Comparison of ENCODE assay signal across 26 cellular contexts in the genomic region with DNA sequence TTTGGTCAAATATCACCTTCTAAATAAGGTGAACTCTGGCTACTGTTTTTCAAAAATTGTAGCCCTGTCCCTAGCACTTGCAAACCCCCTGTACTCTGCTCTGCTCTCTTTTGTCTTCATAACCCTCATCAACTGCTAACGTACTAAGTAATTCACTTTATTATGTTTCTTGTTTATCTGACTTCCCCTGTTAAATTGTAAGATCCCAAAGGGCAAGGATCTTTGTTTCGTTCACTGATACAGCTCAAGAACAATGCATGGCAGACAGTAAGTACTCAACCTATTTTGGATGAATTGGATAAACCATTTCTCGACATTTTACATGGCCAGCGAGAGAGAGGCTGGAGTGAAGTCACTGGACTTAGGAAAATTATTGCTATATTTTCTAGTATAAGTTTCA.
"Had no signal": no experiment of that assay in that cellular context is flagged by ENCODE, and none has a peak within 500 bp of the region (broad histone marks: within the 10 kb centered on the region; RNA-seq: fewer than 3 reads in every experiment).

No MANE protein-coding gene starts in this region.

- H3K27me3 Mint-ChIP-seq: dendritic cell treated with granulocyte-macrophage colony-stimulating factor and Interleukin-4, amounts not matched to agents 40 ng/mL and 50 ng/mL, for 4 days; naive B cell had no signal

- H3K4me3 ChIP-seq: body of pancreas, cardiac muscle cell, lung, tibial artery had no signal

- ATAC-seq: activated CD8-positive, alpha-beta memory T cell treated with anti-CD3 and anti-CD28 coated beads, Interleukin-2, amount 10 ng/mL, durations not matched to agents 7 days and 5 days; activated CD8-positive, alpha-beta T cell treated with anti-CD3 and anti-CD28 coated beads for 36 hours; activated naive CD8-positive, alpha-beta T cell treated with anti-CD3 and anti-CD28 coated beads, Interleukin-2, amount 50 U/mL, for 24 hours; T-cell had no signal

- H3K27ac Mint-ChIP-seq: activated CD4-positive, alpha-beta T cell treated with anti-CD3 and anti-CD28 coated beads, Interleukin-2, amount 10 ng/mL, durations not matched to agents 7 days and 5 days; activated CD8-positive, alpha-beta memory T cell treated with anti-CD3 and anti-CD28 coated beads, Interleukin-2, amount 10 ng/mL, durations not matched to agents 7 days and 5 days; activated CD8-positive, alpha-beta T cell treated with anti-CD3 and anti-CD28 coated beads for 36 hours; activated naive CD4-positive, alpha-beta T cell treated with anti-CD3 and anti-CD28 coated beads, Interleukin-2, amount 10 ng/mL, durations not matched to agents 7 days and 5 days; activated naive CD8-positive, alpha-beta T cell treated with anti-CD3 and anti-CD28 coated beads, Interleukin-2, amount 50 U/mL, for 24 hours; dendritic cell treated with granulocyte-macrophage colony-stimulating factor and Interleukin-4, amounts not matched to agents 40 ng/mL and 50 ng/mL, for 4 days; naive B cell; T-cell; T-helper 2 cell treated with Interferon-gamma antibody and Interleukin-4, amounts not matched to agents 5 μg/mL and 100 μg/mL, for 36 hours had no signal

- H3K9me3 ChIP-seq: body of pancreas, tibial artery had no signal

- DNase-seq: activated CD4-positive, alpha-beta T cell treated with anti-CD3 and anti-CD28 coated beads, Interleukin-2, amount 10 ng/mL, durations not matched to agents 7 days and 5 days; activated CD4-positive, CD25-positive, alpha-beta regulatory T cell treated with anti-CD3 and anti-CD28 coated beads, Interleukin-2, amount 50 U/mL, for 72 hours; activated CD8-positive, alpha-beta memory T cell treated with anti-CD3 and anti-CD28 coated beads, Interleukin-2, amount 10 ng/mL, durations not matched to agents 7 days and 5 days; activated CD8-positive, alpha-beta T cell treated with anti-CD3 and anti-CD28 coated beads for 36 hours; activated effector memory CD4-positive, alpha-beta T cell treated with anti-CD3 and anti-CD28 coated beads, Interleukin-2, amount 50 U/mL, for 16 hours; activated naive CD4-positive, alpha-beta T cell treated with anti-CD3 and anti-CD28 coated beads, Interleukin-2, amount 10 ng/mL, durations not matched to agents 7 days and 5 days; activated naive CD8-positive, alpha-beta T cell treated with anti-CD3 and anti-CD28 coated beads, Interleukin-2, amount 50 U/mL, for 24 hours; activated T-cell treated with anti-CD3 and anti-CD28 coated beads for 4 hours; anterior cingulate cortex; body of pancreas; effector CD4-positive, alpha-beta T cell; erythroblast; foreskin melanocyte; naive B cell; nucleus accumbens; posterior cingulate gyrus; stimulated activated CD4-positive, alpha-beta T cell treated with anti-CD3 and anti-CD28 coated beads, Interleukin-4, amount 100 ng/mL, for 24 hours; stimulated activated naive CD4-positive, alpha-beta T cell treated with Interleukin-2 at 50 U/mL for 16 hours; substantia nigra; T-cell; tibial artery had no signal

- H3K27ac ChIP-seq: body of pancreas, cardiac muscle cell, tibial artery, VCaP had no signal

- H3K36me3 ChIP-seq: cardiac muscle cell, tibial artery had no signal

- H3K9me3 Mint-ChIP-seq: activated CD4-positive, alpha-beta T cell treated with anti-CD3 and anti-CD28 coated beads, Interleukin-2, amount 10 ng/mL, durations not matched to agents 7 days and 5 days; activated CD8-positive, alpha-beta T cell treated with anti-CD3 and anti-CD28 coated beads for 36 hours; activated naive CD4-positive, alpha-beta T cell treated with anti-CD3 and anti-CD28 coated beads, Interleukin-2, amount 10 ng/mL, durations not matched to agents 7 days and 5 days; activated naive CD8-positive, alpha-beta T cell treated with anti-CD3 and anti-CD28 coated beads, Interleukin-2, amount 50 U/mL, for 24 hours; dendritic cell treated with granulocyte-macrophage colony-stimulating factor and Interleukin-4, amounts not matched to agents 40 ng/mL and 50 ng/mL, for 4 days; naive B cell; T-cell; T-helper 2 cell treated with Interferon-gamma antibody and Interleukin-4, amounts not matched to agents 5 μg/mL and 100 μg/mL, for 36 hours had no signal

- H3K4me1 Mint-ChIP-seq: activated CD4-positive, alpha-beta T cell treated with anti-CD3 and anti-CD28 coated beads, Interleukin-2, amount 10 ng/mL, durations not matched to agents 7 days and 5 days; activated CD8-positive, alpha-beta memory T cell treated with anti-CD3 and anti-CD28 coated beads, Interleukin-2, amount 10 ng/mL, durations not matched to agents 7 days and 5 days; activated naive CD4-positive, alpha-beta T cell treated with anti-CD3 and anti-CD28 coated beads, Interleukin-2, amount 10 ng/mL, durations not matched to agents 7 days and 5 days; activated naive CD8-positive, alpha-beta T cell treated with anti-CD3 and anti-CD28 coated beads, Interleukin-2, amount 50 U/mL, for 24 hours; naive B cell; T-cell had no signal

- H3K4me3 Mint-ChIP-seq: activated CD4-positive, alpha-beta T cell treated with anti-CD3 and anti-CD28 coated beads, Interleukin-2, amount 10 ng/mL, durations not matched to agents 7 days and 5 days; activated CD8-positive, alpha-beta memory T cell treated with anti-CD3 and anti-CD28 coated beads, Interleukin-2, amount 10 ng/mL, durations not matched to agents 7 days and 5 days; activated CD8-positive, alpha-beta T cell treated with anti-CD3 and anti-CD28 coated beads for 36 hours; activated naive CD4-positive, alpha-beta T cell treated with anti-CD3 and anti-CD28 coated beads, Interleukin-2, amount 10 ng/mL, durations not matched to agents 7 days and 5 days; activated naive CD8-positive, alpha-beta T cell treated with anti-CD3 and anti-CD28 coated beads, Interleukin-2, amount 50 U/mL, for 24 hours; dendritic cell treated with granulocyte-macrophage colony-stimulating factor and Interleukin-4, amounts not matched to agents 40 ng/mL and 50 ng/mL, for 4 days; naive B cell; T-cell; T-helper 2 cell treated with Interferon-gamma antibody and Interleukin-4, amounts not matched to agents 5 μg/mL and 100 μg/mL, for 36 hours had no signal

- H3K36me3 Mint-ChIP-seq: activated CD8-positive, alpha-beta memory T cell treated with anti-CD3 and anti-CD28 coated beads, Interleukin-2, amount 10 ng/mL, durations not matched to agents 7 days and 5 days; activated naive CD4-positive, alpha-beta T cell treated with anti-CD3 and anti-CD28 coated beads, Interleukin-2, amount 10 ng/mL, durations not matched to agents 7 days and 5 days; naive B cell; T-cell had no signal

- H3K27me3 ChIP-seq: body of pancreas, cardiac muscle cell, tibial artery had no signal

- H3K4me1 ChIP-seq: body of pancreas had no signal
